In the genomic region with DNA sequence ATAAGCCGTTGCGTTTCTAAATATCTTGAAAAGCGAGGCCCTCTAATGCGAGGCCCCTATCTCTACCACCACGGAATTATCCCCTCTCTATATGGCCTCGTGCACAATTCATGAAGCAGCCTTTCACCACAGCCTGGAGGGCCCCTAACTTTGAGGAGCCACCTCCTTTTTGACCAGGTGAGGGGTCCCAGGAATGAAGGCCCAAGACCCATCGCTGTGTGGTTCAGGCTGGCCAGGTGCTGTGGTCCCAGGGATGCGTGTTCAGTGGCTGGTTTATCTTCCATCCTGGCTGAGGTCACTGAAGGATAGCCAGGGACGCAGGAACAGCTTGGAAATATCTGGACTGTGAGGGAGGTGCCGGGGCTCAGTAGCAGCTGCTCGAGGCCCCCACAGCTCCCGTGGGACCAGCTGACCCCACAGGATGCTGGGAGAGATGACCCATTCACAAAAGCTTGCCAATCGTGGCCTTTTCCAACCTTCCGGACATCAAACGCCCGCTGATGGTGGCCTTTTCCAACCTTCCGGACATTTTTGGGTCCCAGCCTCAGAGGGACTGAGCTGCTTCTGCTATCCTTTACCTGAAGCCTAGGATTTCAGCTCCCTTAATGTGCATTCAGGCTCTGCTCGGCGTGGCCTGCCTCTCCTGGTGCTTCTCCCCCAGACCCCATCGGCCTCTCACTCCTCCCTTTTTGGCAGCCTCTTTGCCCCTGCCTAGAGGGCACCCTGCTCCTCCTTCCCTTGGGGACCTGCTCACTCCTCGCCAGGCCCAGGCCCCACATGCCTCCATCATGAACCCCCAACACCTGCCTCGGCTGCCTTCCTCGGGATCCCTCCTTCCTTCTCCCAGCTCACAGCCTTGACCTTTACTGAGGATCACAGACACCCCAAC, we compare ENCODE assay signal across 1 cellular context.
TF ChIP-seq lines count a peak whose summit lies in the region.

No MANE protein-coding gene starts in this region.

TF ChIP-seq in IMR-90, 13 proteins besides CTCF, POLR2A, EP300 and RAD21:
- TF ChIP-seq SMC3 (IDR thresholded peaks at IDR 0.05; ENCODE audit: low read depth, low read length), result no peak
- no peak for TF ChIP-seq NFE2L2 (IDR thresholded peaks at IDR 0.05; ENCODE audit: low read depth, low read length)
- TF ChIP-seq RCOR1 (IDR thresholded peaks at IDR 0.05; ENCODE audit: insufficient replicate concordance, low read length), result no peak
- TF ChIP-seq CHD1 (IDR thresholded peaks at IDR 0.05; ENCODE audit: low read depth, low read length), result no peak
- no peak for TF ChIP-seq MAFK (IDR thresholded peaks at IDR 0.05; ENCODE audit: low read depth, low read length)
- no peak for TF ChIP-seq MAZ (IDR thresholded peaks at IDR 0.05; ENCODE audit: borderline replicate concordance, low read depth, low read length)
- no peak for TF ChIP-seq CEBPB (IDR thresholded peaks at IDR 0.05; ENCODE audit: low read depth, low read length)
- TF ChIP-seq RFX5 (IDR thresholded peaks at IDR 0.05; ENCODE audit: low read depth, low read length), result no peak
- TF ChIP-seq MXI1 (IDR thresholded peaks at IDR 0.05; ENCODE audit: borderline replicate concordance, low read depth, low read length), result no peak
- no peak for TF ChIP-seq FOS (IDR thresholded peaks at IDR 0.05; ENCODE audit: low read depth, low read length)
- TF ChIP-seq ELK1 (IDR thresholded peaks at IDR 0.05; ENCODE audit: borderline replicate concordance, low read depth, low read length), result no peak
- TF ChIP-seq BHLHE40 (IDR thresholded peaks at IDR 0.05; ENCODE audit: low read depth, low read length), result no peak
- no peak for TF ChIP-seq USF2 (IDR thresholded peaks at IDR 0.05; ENCODE audit: low read depth, low read length)
